In the genomic region with DNA sequence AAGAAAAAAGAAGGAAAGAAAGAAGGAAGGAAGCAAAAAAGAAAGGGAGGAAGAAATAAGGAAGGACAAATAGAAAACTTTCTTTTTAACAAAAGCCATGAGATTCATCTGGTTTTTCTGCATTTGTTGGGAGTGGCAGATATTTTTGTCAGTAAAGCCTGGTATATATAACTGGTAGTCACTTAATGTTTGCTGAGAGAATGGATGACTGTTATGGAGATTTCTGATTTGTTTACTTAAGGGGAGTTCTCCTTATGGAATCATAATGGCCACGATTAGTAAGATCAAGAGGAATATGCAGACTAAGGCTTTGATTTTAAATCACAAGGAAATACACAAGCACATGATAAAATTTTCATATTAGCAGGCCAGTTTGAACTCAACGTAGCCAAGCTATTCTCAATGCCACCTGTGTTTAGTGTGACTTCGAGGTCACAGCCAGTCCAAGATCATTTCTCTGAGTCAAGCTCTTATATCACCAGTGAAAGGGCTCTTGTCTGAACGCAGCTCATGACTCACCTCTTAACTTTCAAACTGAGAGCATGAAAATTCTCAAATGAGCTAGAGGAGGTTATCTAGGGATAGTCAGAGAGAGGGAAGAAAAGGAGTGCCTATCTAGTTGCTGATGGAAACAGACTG, we compare ENCODE assay signal across 10 cellular contexts.
DNase-seq lines count a peak whose midpoint lies in the region; ATAC-seq and TF ChIP-seq lines count a peak whose summit lies in the region.
"Had no signal": no experiment of that assay in that cellular context is flagged by ENCODE, and none has a peak within 500 bp of the region (broad histone marks: within the 10 kb centered on the region; RNA-seq: fewer than 3 reads in every experiment).

No MANE protein-coding gene starts in this region.

- H3K36me3 Mint-ChIP-seq in activated CD8-positive, alpha-beta memory T cell treated with anti-CD3 and anti-CD28 coated beads, Interleukin-2, amount 10 ng/mL, durations not matched to agents 7 days and 5 days, result no peaks in the 10 kb centered on the region
- H3K36me3 Mint-ChIP-seq: neural progenitor cell, T-cell had no signal

- no peak overlapping the region for H3K27ac Mint-ChIP-seq in activated CD8-positive, alpha-beta memory T cell treated with anti-CD3 and anti-CD28 coated beads, Interleukin-2, amount 10 ng/mL, durations not matched to agents 7 days and 5 days
- H3K27ac Mint-ChIP-seq: neural progenitor cell, T-cell had no signal

- no peaks in the 10 kb centered on the region for H3K9me3 Mint-ChIP-seq in activated CD8-positive, alpha-beta memory T cell treated with anti-CD3 and anti-CD28 coated beads, Interleukin-2, amount 10 ng/mL, durations not matched to agents 7 days and 5 days (ENCODE audit: low read depth)
- H3K9me3 Mint-ChIP-seq: neural progenitor cell, T-cell had no signal

- peaks cover 24% of the 10 kb centered on the region for H3K27me3 Mint-ChIP-seq in activated CD8-positive, alpha-beta memory T cell treated with anti-CD3 and anti-CD28 coated beads, Interleukin-2, amount 10 ng/mL, durations not matched to agents 7 days and 5 days

- TF ChIP-seq CTCF in AG10803 (conservative IDR thresholded peaks at IDR 0.05; ENCODE audit: low read length) (no peak), HFF-Myc (IDR thresholded peaks at IDR 0.05; ENCODE audit: low read depth, low read length, missing control alignments) (no peak), uterus (IDR thresholded peaks at IDR 0.05) (no peak)

- peaks cover 2% of the 10 kb centered on the region for H3K27me3 ChIP-seq in adipocyte (replicated peaks; ENCODE audit: control insufficient read depth, insufficient read depth, low read length)
- H3K27me3 ChIP-seq in uterus, result no peaks in the 10 kb centered on the region

- intact Hi-C loops in uterus (cut with DNase I; ENCODE audit: low total_unique reads), result no loop called here

- no peak overlapping the region for H3K4me3 Mint-ChIP-seq in activated CD8-positive, alpha-beta memory T cell treated with anti-CD3 and anti-CD28 coated beads, Interleukin-2, amount 10 ng/mL, durations not matched to agents 7 days and 5 days
- H3K4me3 Mint-ChIP-seq: neural progenitor cell, T-cell had no signal

- no peak overlapping the region for H3K9ac ChIP-seq in adipocyte (ENCODE audit: low read length)
- H3K9ac ChIP-seq: neural progenitor cell had no signal

- H3K27ac ChIP-seq in uterus, result no peak overlapping the region
- H3K27ac ChIP-seq: neural progenitor cell had no signal

- peak; percentile 72 for DNase-seq in AG10803 (ENCODE audit: low read depth)
- DNase-seq in HFF-Myc (ENCODE audit: extremely low read depth, low read depth), result peak; percentile 22
- peak; percentile 61 for DNase-seq in adipocyte (ENCODE audit: low read depth)
- DNase-seq in kidney glomerular epithelial cell (lab: John Stamatoyannopoulos, UW), result peak; percentile 62
- DNase-seq in uterus, result no peak
- DNase-seq in activated CD8-positive, alpha-beta memory T cell treated with anti-CD3 and anti-CD28 coated beads, Interleukin-2, amount 10 ng/mL, durations not matched to agents 7 days and 5 days, result no peak
- DNase-seq in stimulated activated CD4-positive, alpha-beta T cell treated with anti-CD3 and anti-CD28 coated beads, Interleukin-2, amount 100 ng/mL, for 24 hours, result no peak
- DNase-seq: T-cell had no signal

- no peak for TF ChIP-seq POLR2A in uterus (IDR thresholded peaks at IDR 0.05)

- no peaks in the 10 kb centered on the region for H3K4me1 Mint-ChIP-seq in activated CD8-positive, alpha-beta memory T cell treated with anti-CD3 and anti-CD28 coated beads, Interleukin-2, amount 10 ng/mL, durations not matched to agents 7 days and 5 days
- H3K4me1 Mint-ChIP-seq: T-cell had no signal

- no peak overlapping the region for H3K4me3 ChIP-seq in AG10803 (ENCODE audit: low read length)
- H3K4me3 ChIP-seq in HFF-Myc (replicated peaks; ENCODE audit: low read depth, low read length), result no peak overlapping the region
- H3K4me3 ChIP-seq in adipocyte (ENCODE audit: low read length), result no peak overlapping the region
- H3K4me3 ChIP-seq in uterus, result no peak overlapping the region
- H3K4me3 ChIP-seq: neural progenitor cell had no signal

- H3K4me1 ChIP-seq in adipocyte (ENCODE audit: control insufficient read depth, insufficient read depth, low read length) (peaks cover 14% of the 10 kb centered on the region), uterus (peaks cover 0 to 3% of the 10 kb centered on the region in 2 donors)

- ATAC-seq in activated CD8-positive, alpha-beta memory T cell treated with anti-CD3 and anti-CD28 coated beads, Interleukin-2, amount 10 ng/mL, durations not matched to agents 7 days and 5 days, result no peak
- ATAC-seq in HG03354 (IDR thresholded peaks at IDR 0.05; ENCODE audit: poor library complexity, severe bottlenecking, unreplicated experiment), result no peak
- ATAC-seq: T-cell had no signal

- CTCF ChIA-PET in activated CD8-positive, alpha-beta memory T cell treated with anti-CD3 and anti-CD28 coated beads, Interleukin-2, amount 10 ng/mL, durations not matched to agents 7 days and 5 days (lab: Charles Lee), result no interaction called here

- H3K9me3 ChIP-seq in adipocyte (ENCODE audit: control insufficient read depth, low read length) (no peaks in the 10 kb centered on the region), uterus (no peaks in the 10 kb centered on the region)

- H3K36me3 ChIP-seq in adipocyte (ENCODE audit: control insufficient read depth, insufficient read depth, low read length, severe bottlenecking) (no peaks in the 10 kb centered on the region), uterus (no peaks in the 10 kb centered on the region)
- H3K36me3 ChIP-seq: neural progenitor cell had no signal

Comparison
In these comparisons a context has a peak if more than half of its experiments do, and no peak if none do; other contexts are left out.
1. DNase-seq: peak in AG10803 (single experiment), HFF-Myc (single experiment), adipocyte (single experiment) and kidney glomerular epithelial cell (single experiment); none in uterus (0 of 2), activated CD8-positive, alpha-beta memory T cell treated with anti-CD3 and anti-CD28 coated beads, Interleukin-2, amount 10 ng/mL, durations not matched to agents 7 days and 5 days (single experiment) and stimulated activated CD4-positive, alpha-beta T cell treated with anti-CD3 and anti-CD28 coated beads, Interleukin-2, amount 100 ng/mL, for 24 hours (0 of 2).